In genomic region chr3:42300013-42300412, GRCh38 we compare ENCODE assay signal across 11 cellular contexts. TPM values are rescaled to one million over a fixed set of nuclear protein-coding genes. Genes with fewer than 3 reads are reported as not detected.
DNase-seq lines count a peak whose midpoint lies in the region; ATAC-seq and TF ChIP-seq lines count a peak whose summit lies in the region.
"Had no signal": no experiment of that assay in that cellular context is flagged by ENCODE, and none has a peak within 500 bp of the region (broad histone marks: within the 10 kb centered on the region; RNA-seq: fewer than 3 reads in every experiment).

No MANE protein-coding gene starts in this region.

- H3K36me3 Mint-ChIP-seq in stimulated activated memory B cell treated with anti-CD40 and anti-IgM and Interleukin-4, amounts not matched to agents 10 μg/mL and 1 μg/mL and 100 μg/mL, for 72 hours: peaks cover 4% of the 10 kb centered on the region

- no peaks in the 10 kb centered on the region for H4K20me1 ChIP-seq in HCT116 (ENCODE audit: insufficient read depth)

- H3K9me2 ChIP-seq in HCT116 (ENCODE audit: insufficient read depth): no peaks in the 10 kb centered on the region

- no peaks in the 10 kb centered on the region for H3K9me3 ChIP-seq in HCT116 (ENCODE audit: control insufficient read depth in 1 of 2, insufficient read depth in 1 of 2, low read depth in 1 of 2, low read length in 2 of 2)
- no peaks in the 10 kb centered on the region for H3K9me3 ChIP-seq in iPS DF 6.9 (ENCODE audit: control insufficient read depth, insufficient read depth, low read length)

- H2AFZ ChIP-seq in HCT116 (ENCODE audit: low read depth, low read length, poor library complexity, severe bottlenecking): no peak overlapping the region

- H3K27me3 ChIP-seq in HCT116 (ENCODE audit: insufficient read depth, low read length) (peaks cover 6% of the 10 kb centered on the region; the same call in 1 of the 2 replicates), iPS DF 6.9 (ENCODE audit: control insufficient read depth, insufficient read depth, low read length) (no peaks in the 10 kb centered on the region)

- no peak overlapping the region for H3K9ac ChIP-seq in HCT116 (ENCODE audit: low read length)
- H3K9ac ChIP-seq: KMS-11 had no signal

- no peak overlapping the region for H3K4me3 Mint-ChIP-seq in stimulated activated memory B cell treated with anti-CD40 and anti-IgM and Interleukin-4, amounts not matched to agents 10 μg/mL and 1 μg/mL and 100 μg/mL, for 72 hours

- intact Hi-C loops in HCT116 (cut with micrococcal nuclease) (no loop called here), Right ventricle myocardium inferior (cut with DNase I) (no loop called here)

- BruUV-seq in HCT116 (replicated peaks; lab: Mats Ljungman, UMichigan): no TSS peak

- no peak for TF ChIP-seq RAD21 in HCT116 (IDR thresholded peaks at IDR 0.05; ENCODE audit: low read depth)

- CTCF ChIA-PET in HCT116 (lab: Charles Lee): no interaction called here

- DNase-seq in A172 (ENCODE audit: low spot score) (peak; percentile 21), HCT116 (ENCODE audit: low read depth, low spot score) (no peak), iPS DF 6.9 (ENCODE audit: low read depth, low spot score) (peak; percentile 16), NCI-H526 (lab: John Stamatoyannopoulos, UW) (no peak), Right ventricle myocardium inferior (ENCODE audit: missing footprints) (no peak)
- peak; percentile 19 to 25 for DNase-seq in activated CD4-positive, alpha-beta T cell treated with anti-CD3 and anti-CD28 coated beads, Interleukin-2, amount 50 U/mL, for 48 hours
- DNase-seq: occipital lobe had no signal

- H3K4me1 Mint-ChIP-seq in stimulated activated memory B cell treated with anti-CD40 and anti-IgM and Interleukin-4, amounts not matched to agents 10 μg/mL and 1 μg/mL and 100 μg/mL, for 72 hours: peaks cover 22% of the 10 kb centered on the region

- H3K4me2 ChIP-seq in HCT116 (ENCODE audit: low read length): no peak overlapping the region
- H3K4me2 ChIP-seq: KMS-11 had no signal

- no peak overlapping the region for H3K27ac ChIP-seq in HCT116 (ENCODE audit: low read depth, low read length)
- no peak overlapping the region for H3K27ac ChIP-seq in iPS DF 6.9 (ENCODE audit: low read length)
- H3K27ac ChIP-seq: KMS-11 had no signal

- no peaks in the 10 kb centered on the region for H3K79me2 ChIP-seq in HCT116 (ENCODE audit: insufficient read depth, low read length)

- peaks cover 8% of the 10 kb centered on the region for H3K27me3 Mint-ChIP-seq in stimulated activated memory B cell treated with anti-CD40 and anti-IgM and Interleukin-4, amounts not matched to agents 10 μg/mL and 1 μg/mL and 100 μg/mL, for 72 hours

- H3K4me3 ChIP-seq in HCT116 (replicated peaks in 1 of 2; ENCODE audit: low read depth in 1 of 2, low read length in 2 of 2) (no peak overlapping the region), iPS DF 6.9 (ENCODE audit: low read length) (no peak overlapping the region)

- no peaks in the 10 kb centered on the region for H3K36me3 ChIP-seq in HCT116 (ENCODE audit: control insufficient read depth in 1 of 2, insufficient read depth in 2 of 2, low read length in 2 of 2)
- no peaks in the 10 kb centered on the region for H3K36me3 ChIP-seq in iPS DF 6.9 (ENCODE audit: control insufficient read depth, insufficient read depth, low read length)

- no peaks in the 10 kb centered on the region for H3K4me1 ChIP-seq in HCT116 (ENCODE audit: control insufficient read depth in 1 of 2, insufficient read depth in 2 of 2, low read length in 2 of 2)
- H3K4me1 ChIP-seq in iPS DF 6.9 (ENCODE audit: control insufficient read depth, insufficient read depth, low read length): no peaks in the 10 kb centered on the region

- RAD21 ChIA-PET in HCT116 (lab: Charles Lee; ENCODE audit: low non-redundant PET in 1 of 2, low total read pairs in 2 of 2, uncharacterized antibody in 2 of 2, unreplicated experiment in 2 of 2): no interaction called here

- TF ChIP-seq POLR2A in HCT116 (IDR thresholded peaks at IDR 0.05; ENCODE audit: borderline replicate concordance, extremely low read depth, insufficient read depth, insufficient read length): no peak

- H3K9me3 Mint-ChIP-seq in stimulated activated memory B cell treated with anti-CD40 and anti-IgM and Interleukin-4, amounts not matched to agents 10 μg/mL and 1 μg/mL and 100 μg/mL, for 72 hours: peaks cover 3% of the 10 kb centered on the region

- POLR2A ChIA-PET in HCT116 (lab: Charles Lee): no interaction called here

- H3K27ac Mint-ChIP-seq in stimulated activated memory B cell treated with anti-CD40 and anti-IgM and Interleukin-4, amounts not matched to agents 10 μg/mL and 1 μg/mL and 100 μg/mL, for 72 hours: no peak overlapping the region
- H3K27ac Mint-ChIP-seq: activated naive CD4-positive, alpha-beta T cell treated with anti-CD3 and anti-CD28 coated beads, Interleukin-2, amount 50 U/mL, for 72 hours had no signal

- no peak for ATAC-seq in HCT116
- no peak for ATAC-seq in stimulated activated memory B cell treated with anti-CD40 and anti-IgM and Interleukin-4, amounts not matched to agents 10 μg/mL and 1 μg/mL and 100 μg/mL, for 72 hours
- no peak for ATAC-seq in HG03442 (IDR thresholded peaks at IDR 0.05; ENCODE audit: unreplicated experiment)
- ATAC-seq in Right ventricle myocardium inferior: no peak

- no peak for TF ChIP-seq CTCF in HCT116 (IDR thresholded peaks at IDR 0.05 in 2 of 3, conservative IDR thresholded peaks at IDR 0.05 in 1 of 3; ENCODE audit: borderline replicate concordance in 1 of 3, insufficient read depth in 1 of 3, low read depth in 2 of 3, low read length in 2 of 3)

- no CpG with 5 or more reads among the region's 3 CpGs for WGBS in iPS DF 6.9 (ENCODE audit: insufficient coverage, insufficient read length)

TF ChIP-seq in HCT116, 20 proteins besides CTCF, POLR2A, EP300 and RAD21:
- TF ChIP-seq SIN3A (IDR thresholded peaks at IDR 0.05; ENCODE audit: low read depth) (no peak), REST (IDR thresholded peaks at IDR 0.05; ENCODE audit: low read depth) (peak; percentile 92), SRF (IDR thresholded peaks at IDR 0.05; ENCODE audit: low read depth) (no peak)

RNA-seq across cellular contexts. Expression of gene CCK, which starts 34.0 kb away (rescaled TPM):
- not detected in 2 replicates for total RNA-seq in A172 (2014; rRNA removed; shearing (Covaris generic))
- total RNA-seq in HCT116 (2021; ENCODE audit: unreplicated experiment) (0.32 TPM), Right ventricle myocardium inferior (not detected)
- 0.52 and 0.54 TPM in 2 replicates for polyA plus RNA-seq in HCT116 (2012)
- total RNA-seq: activated naive CD4-positive, alpha-beta T cell treated with anti-CD3 and anti-CD28 coated beads, Interleukin-2, amount 50 U/mL, for 72 hours had no signal

Comparison
In these comparisons a context has a peak if more than half of its experiments do, and no peak if none do; other contexts are left out.
1. DNase-seq: peak in A172 (single experiment), activated CD4-positive, alpha-beta T cell treated with anti-CD3 and anti-CD28 coated beads, Interleukin-2, amount 50 U/mL, for 48 hours (2 of 2) and iPS DF 6.9 (single experiment); none in HCT116 (single experiment), NCI-H526 (0 of 2) and Right ventricle myocardium inferior (single experiment).